In the genomic region with DNA sequence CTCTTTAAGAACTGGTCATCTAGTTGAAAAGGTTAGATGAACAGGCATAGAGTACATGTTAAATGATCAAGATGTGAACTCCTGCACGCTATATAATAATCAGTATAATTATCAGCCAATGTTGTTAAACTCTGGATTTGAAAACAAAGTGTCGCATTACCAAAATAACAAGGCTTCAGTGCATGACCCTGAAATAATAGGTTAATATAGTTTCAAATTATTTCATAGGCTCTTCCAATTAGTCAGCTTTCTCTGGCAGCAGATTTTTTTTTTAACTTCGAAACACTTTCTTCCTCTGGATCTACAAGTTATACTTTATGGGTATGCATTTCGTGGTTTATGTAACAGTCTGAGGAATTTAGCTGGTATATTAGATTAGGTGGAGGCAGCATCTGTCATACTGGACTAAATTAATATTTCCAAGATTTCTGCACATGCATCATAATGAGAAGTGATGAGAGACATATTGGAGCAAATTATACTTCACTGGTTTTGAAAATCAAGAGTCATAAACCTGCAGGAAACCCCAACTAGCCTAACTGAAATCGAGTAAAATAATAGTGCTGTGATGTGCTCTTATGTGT, we compare ENCODE assay signal across 2 cellular contexts.
TF ChIP-seq lines count a peak whose summit lies in the region.

No MANE protein-coding gene starts in this region.

TF ChIP-seq in SK-N-SH treated with all-trans-retinoic acid at 6 μM for 48 hours, 23 proteins besides CTCF, POLR2A, EP300 and RAD21:
- TF ChIP-seq, protein P1, sequence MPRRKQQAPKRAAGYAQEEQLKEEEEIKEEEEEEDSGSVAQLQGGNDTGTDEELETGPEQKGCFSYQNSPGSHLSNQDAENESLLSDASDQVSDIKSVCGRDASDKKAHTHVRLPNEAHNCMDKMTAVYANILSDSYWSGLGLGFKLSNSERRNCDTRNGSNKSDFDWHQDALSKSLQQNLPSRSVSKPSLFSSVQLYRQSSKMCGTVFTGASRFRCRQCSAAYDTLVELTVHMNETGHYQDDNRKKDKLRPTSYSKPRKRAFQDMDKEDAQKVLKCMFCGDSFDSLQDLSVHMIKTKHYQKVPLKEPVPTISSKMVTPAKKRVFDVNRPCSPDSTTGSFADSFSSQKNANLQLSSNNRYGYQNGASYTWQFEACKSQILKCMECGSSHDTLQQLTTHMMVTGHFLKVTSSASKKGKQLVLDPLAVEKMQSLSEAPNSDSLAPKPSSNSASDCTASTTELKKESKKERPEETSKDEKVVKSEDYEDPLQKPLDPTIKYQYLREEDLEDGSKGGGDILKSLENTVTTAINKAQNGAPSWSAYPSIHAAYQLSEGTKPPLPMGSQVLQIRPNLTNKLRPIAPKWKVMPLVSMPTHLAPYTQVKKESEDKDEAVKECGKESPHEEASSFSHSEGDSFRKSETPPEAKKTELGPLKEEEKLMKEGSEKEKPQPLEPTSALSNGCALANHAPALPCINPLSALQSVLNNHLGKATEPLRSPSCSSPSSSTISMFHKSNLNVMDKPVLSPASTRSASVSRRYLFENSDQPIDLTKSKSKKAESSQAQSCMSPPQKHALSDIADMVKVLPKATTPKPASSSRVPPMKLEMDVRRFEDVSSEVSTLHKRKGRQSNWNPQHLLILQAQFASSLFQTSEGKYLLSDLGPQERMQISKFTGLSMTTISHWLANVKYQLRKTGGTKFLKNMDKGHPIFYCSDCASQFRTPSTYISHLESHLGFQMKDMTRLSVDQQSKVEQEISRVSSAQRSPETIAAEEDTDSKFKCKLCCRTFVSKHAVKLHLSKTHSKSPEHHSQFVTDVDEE (CRISPR knock-in tag; IDR thresholded peaks at IDR 0.05), result peak; percentile 44; the same call in 1 of the 2 replicates
- TF ChIP-seq ZFP30 (CRISPR knock-in tag; IDR thresholded peaks at IDR 0.05) (no peak), ESRRG (CRISPR knock-in tag; IDR thresholded peaks at IDR 0.05) (no peak), ZNF565 (CRISPR knock-in tag; conservative IDR thresholded peaks at IDR 0.05; ENCODE audit: low read depth) (no peak), ZNF8 (CRISPR knock-in tag; IDR thresholded peaks at IDR 0.05) (no peak), ZNF70 (CRISPR knock-in tag; IDR thresholded peaks at IDR 0.05) (no peak), SNAI2 (CRISPR knock-in tag; IDR thresholded peaks at IDR 0.05) (0 out of 2 replicates have a peak, but pooled peaks have one; percentile 23), OSR1 (CRISPR knock-in tag; IDR thresholded peaks at IDR 0.05) (no peak), ISL1 (CRISPR knock-in tag; IDR thresholded peaks at IDR 0.05) (peak; percentile 70), TCF4 (CRISPR knock-in tag; IDR thresholded peaks at IDR 0.05; ENCODE audit: borderline replicate concordance) (peak; percentile 39; the same call in 1 of the 2 replicates), ARNTL (CRISPR knock-in tag; IDR thresholded peaks at IDR 0.05; ENCODE audit: borderline replicate concordance, low read depth) (no peak), CSDC2 (CRISPR knock-in tag; IDR thresholded peaks at IDR 0.05) (no peak), GLIS3 (CRISPR knock-in tag; IDR thresholded peaks at IDR 0.05) (peak; percentile 65; the same call in 1 of the 2 replicates)
- TF ChIP-seq, protein P2, sequence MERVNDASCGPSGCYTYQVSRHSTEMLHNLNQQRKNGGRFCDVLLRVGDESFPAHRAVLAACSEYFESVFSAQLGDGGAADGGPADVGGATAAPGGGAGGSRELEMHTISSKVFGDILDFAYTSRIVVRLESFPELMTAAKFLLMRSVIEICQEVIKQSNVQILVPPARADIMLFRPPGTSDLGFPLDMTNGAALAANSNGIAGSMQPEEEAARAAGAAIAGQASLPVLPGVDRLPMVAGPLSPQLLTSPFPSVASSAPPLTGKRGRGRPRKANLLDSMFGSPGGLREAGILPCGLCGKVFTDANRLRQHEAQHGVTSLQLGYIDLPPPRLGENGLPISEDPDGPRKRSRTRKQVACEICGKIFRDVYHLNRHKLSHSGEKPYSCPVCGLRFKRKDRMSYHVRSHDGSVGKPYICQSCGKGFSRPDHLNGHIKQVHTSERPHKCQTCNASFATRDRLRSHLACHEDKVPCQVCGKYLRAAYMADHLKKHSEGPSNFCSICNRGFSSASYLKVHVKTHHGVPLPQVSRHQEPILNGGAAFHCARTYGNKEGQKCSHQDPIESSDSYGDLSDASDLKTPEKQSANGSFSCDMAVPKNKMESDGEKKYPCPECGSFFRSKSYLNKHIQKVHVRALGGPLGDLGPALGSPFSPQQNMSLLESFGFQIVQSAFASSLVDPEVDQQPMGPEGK (CRISPR knock-in tag; IDR thresholded peaks at IDR 0.05; ENCODE audit: borderline replicate concordance), result no peak
- TF ChIP-seq, protein P3, sequence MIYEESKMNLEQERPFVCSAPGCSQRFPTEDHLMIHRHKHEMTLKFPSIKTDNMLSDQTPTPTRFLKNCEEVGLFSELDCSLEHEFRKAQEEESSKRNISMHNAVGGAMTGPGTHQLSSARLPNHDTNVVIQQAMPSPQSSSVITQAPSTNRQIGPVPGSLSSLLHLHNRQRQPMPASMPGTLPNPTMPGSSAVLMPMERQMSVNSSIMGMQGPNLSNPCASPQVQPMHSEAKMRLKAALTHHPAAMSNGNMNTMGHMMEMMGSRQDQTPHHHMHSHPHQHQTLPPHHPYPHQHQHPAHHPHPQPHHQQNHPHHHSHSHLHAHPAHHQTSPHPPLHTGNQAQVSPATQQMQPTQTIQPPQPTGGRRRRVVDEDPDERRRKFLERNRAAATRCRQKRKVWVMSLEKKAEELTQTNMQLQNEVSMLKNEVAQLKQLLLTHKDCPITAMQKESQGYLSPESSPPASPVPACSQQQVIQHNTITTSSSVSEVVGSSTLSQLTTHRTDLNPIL (CRISPR knock-in tag; IDR thresholded peaks at IDR 0.05; ENCODE audit: low read depth), result peak; percentile 33; the same call in 1 of the 2 replicates

TF ChIP-seq in SK-N-SH, 30 proteins besides CTCF, POLR2A, EP300 and RAD21 (continued from another document):
- TF ChIP-seq, protein P4, sequence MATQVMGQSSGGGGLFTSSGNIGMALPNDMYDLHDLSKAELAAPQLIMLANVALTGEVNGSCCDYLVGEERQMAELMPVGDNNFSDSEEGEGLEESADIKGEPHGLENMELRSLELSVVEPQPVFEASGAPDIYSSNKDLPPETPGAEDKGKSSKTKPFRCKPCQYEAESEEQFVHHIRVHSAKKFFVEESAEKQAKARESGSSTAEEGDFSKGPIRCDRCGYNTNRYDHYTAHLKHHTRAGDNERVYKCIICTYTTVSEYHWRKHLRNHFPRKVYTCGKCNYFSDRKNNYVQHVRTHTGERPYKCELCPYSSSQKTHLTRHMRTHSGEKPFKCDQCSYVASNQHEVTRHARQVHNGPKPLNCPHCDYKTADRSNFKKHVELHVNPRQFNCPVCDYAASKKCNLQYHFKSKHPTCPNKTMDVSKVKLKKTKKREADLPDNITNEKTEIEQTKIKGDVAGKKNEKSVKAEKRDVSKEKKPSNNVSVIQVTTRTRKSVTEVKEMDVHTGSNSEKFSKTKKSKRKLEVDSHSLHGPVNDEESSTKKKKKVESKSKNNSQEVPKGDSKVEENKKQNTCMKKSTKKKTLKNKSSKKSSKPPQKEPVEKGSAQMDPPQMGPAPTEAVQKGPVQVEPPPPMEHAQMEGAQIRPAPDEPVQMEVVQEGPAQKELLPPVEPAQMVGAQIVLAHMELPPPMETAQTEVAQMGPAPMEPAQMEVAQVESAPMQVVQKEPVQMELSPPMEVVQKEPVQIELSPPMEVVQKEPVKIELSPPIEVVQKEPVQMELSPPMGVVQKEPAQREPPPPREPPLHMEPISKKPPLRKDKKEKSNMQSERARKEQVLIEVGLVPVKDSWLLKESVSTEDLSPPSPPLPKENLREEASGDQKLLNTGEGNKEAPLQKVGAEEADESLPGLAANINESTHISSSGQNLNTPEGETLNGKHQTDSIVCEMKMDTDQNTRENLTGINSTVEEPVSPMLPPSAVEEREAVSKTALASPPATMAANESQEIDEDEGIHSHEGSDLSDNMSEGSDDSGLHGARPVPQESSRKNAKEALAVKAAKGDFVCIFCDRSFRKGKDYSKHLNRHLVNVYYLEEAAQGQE (IDR thresholded peaks at IDR 0.05; ENCODE audit: low read depth, low read length), result no peak
- TF ChIP-seq FOSL2 (IDR thresholded peaks at IDR 0.05; ENCODE audit: borderline replicate concordance, low read depth) (no peak), FOXM1 (IDR thresholded peaks at IDR 0.05; ENCODE audit: low read depth) (no peak), RXRA (IDR thresholded peaks at IDR 0.05; ENCODE audit: borderline replicate concordance, low read depth) (no peak), SIN3A (IDR thresholded peaks at IDR 0.05; ENCODE audit: borderline replicate concordance, low read depth, low read length) (no peak), JUND (IDR thresholded peaks at IDR 0.05) (no peak), SMC3 (IDR thresholded peaks at IDR 0.05; ENCODE audit: low read depth, low read length) (no peak), GABPA (IDR thresholded peaks at IDR 0.05; ENCODE audit: low read depth) (no peak), POLR2AphosphoS5 (IDR thresholded peaks at IDR 0.05; ENCODE audit: low read depth, low read length) (no peak)
- TF ChIP-seq, protein P5, sequence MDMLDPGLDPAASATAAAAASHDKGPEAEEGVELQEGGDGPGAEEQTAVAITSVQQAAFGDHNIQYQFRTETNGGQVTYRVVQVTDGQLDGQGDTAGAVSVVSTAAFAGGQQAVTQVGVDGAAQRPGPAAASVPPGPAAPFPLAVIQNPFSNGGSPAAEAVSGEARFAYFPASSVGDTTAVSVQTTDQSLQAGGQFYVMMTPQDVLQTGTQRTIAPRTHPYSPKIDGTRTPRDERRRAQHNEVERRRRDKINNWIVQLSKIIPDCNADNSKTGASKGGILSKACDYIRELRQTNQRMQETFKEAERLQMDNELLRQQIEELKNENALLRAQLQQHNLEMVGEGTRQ (IDR thresholded peaks at IDR 0.05; ENCODE audit: borderline replicate concordance, low read depth, low read length), result no peak
